ENCODE assay signal across 9 cellular contexts in genomic region chr15:25481208-25481862, GRCh38. TPM values are rescaled to one million over a fixed set of nuclear protein-coding genes. Genes with fewer than 3 reads are reported as not detected.
DNase-seq lines count a peak whose midpoint lies in the region; ATAC-seq lines count a peak whose summit lies in the region.
"Had no signal": no experiment of that assay in that cellular context is flagged by ENCODE, and none has a peak within 500 bp of the region (broad histone marks: within the 10 kb centered on the region; RNA-seq: fewer than 3 reads in every experiment).

No MANE protein-coding gene starts in this region.

- intact Hi-C loops in posterior cingulate gyrus (cut with DNase I) = no loop called here

- peaks cover 18% of the 10 kb centered on the region for H3K4me1 ChIP-seq in HUES48 (ENCODE audit: control insufficient read depth, insufficient read depth, low read length)

- no peaks in the 10 kb centered on the region for H3K36me3 Mint-ChIP-seq in activated T-helper 17 cell treated with anti-CD3 and anti-CD28 coated beads, Interleukin-2, amount 50 U/mL, for 72 hours (ENCODE audit: low read depth)

- DNase-seq in NCI-H69 (lab: John Stamatoyannopoulos, UW) (peak; percentile 98), posterior cingulate gyrus (peak in 9 of 10 donors; percentile 25 to 90 (median 56))

- H3K27ac ChIP-seq in HUES48 (ENCODE audit: low read depth, low read length) = peak overlapping the region; percentile 83
- H3K27ac ChIP-seq: neutrophil had no signal

- H3K27me3 ChIP-seq in HUES48 (ENCODE audit: control insufficient read depth, insufficient read depth, low read length) = no peaks in the 10 kb centered on the region
- H3K27me3 ChIP-seq: neutrophil had no signal

- peak overlapping the region; percentile 58 for H3K9ac ChIP-seq in HUES48 (ENCODE audit: low read depth, low read length)

- H3K4me3 Mint-ChIP-seq in activated T-helper 17 cell treated with anti-CD3 and anti-CD28 coated beads, Interleukin-2, amount 50 U/mL, for 72 hours = no peak overlapping the region

- H3K9me3 Mint-ChIP-seq in activated T-helper 17 cell treated with anti-CD3 and anti-CD28 coated beads, Interleukin-2, amount 50 U/mL, for 72 hours = no peaks in the 10 kb centered on the region

- H3K27ac Mint-ChIP-seq in activated T-helper 17 cell treated with anti-CD3 and anti-CD28 coated beads, Interleukin-2, amount 50 U/mL, for 72 hours = no peak overlapping the region

- no peaks in the 10 kb centered on the region for H3K36me3 ChIP-seq in HUES48 (ENCODE audit: control insufficient read depth, insufficient read depth, low read length)
- H3K36me3 ChIP-seq: neutrophil had no signal

- peaks cover 5% of the 10 kb centered on the region for H3K27me3 Mint-ChIP-seq in activated T-helper 17 cell treated with anti-CD3 and anti-CD28 coated beads, Interleukin-2, amount 50 U/mL, for 72 hours

- peak overlapping the region; percentile 1; the same call in 1 of the 2 replicates for H3K4me3 ChIP-seq in HUES48 (ENCODE audit: low read depth, low read length)

- ATAC-seq in esophagus mucosa = peak; percentile 94
- ATAC-seq in activated T-helper 17 cell treated with anti-CD3 and anti-CD28 coated beads, Interleukin-2, amount 50 U/mL, for 72 hours (replicated peaks) = no peak
- ATAC-seq in GM21360 (IDR thresholded peaks at IDR 0.05; ENCODE audit: unreplicated experiment) = no peak
- no peak for ATAC-seq in GM18517 (IDR thresholded peaks at IDR 0.05; ENCODE audit: unreplicated experiment)
- no peak for ATAC-seq in HG03439 (IDR thresholded peaks at IDR 0.05; ENCODE audit: unreplicated experiment)

- no peaks in the 10 kb centered on the region for H3K9me3 ChIP-seq in HUES48 (ENCODE audit: control insufficient read depth, insufficient read depth, low read length)
- H3K9me3 ChIP-seq: neutrophil had no signal

- no peaks in the 10 kb centered on the region for H3K4me1 Mint-ChIP-seq in activated T-helper 17 cell treated with anti-CD3 and anti-CD28 coated beads, Interleukin-2, amount 50 U/mL, for 72 hours

RNA-seq across cellular contexts. Expression of gene UBE3A, which starts 42.5 kb away (rescaled TPM):
- total RNA-seq in esophagus mucosa = 70.0 TPM
- total RNA-seq in activated T-helper 17 cell treated with anti-CD3 and anti-CD28 coated beads, Interleukin-2, amount 50 U/mL, for 72 hours = 10 to 100 TPM; 79.3 to 94.8 TPM
